ENCODE assay signal across 9 cellular contexts in the genomic region with DNA sequence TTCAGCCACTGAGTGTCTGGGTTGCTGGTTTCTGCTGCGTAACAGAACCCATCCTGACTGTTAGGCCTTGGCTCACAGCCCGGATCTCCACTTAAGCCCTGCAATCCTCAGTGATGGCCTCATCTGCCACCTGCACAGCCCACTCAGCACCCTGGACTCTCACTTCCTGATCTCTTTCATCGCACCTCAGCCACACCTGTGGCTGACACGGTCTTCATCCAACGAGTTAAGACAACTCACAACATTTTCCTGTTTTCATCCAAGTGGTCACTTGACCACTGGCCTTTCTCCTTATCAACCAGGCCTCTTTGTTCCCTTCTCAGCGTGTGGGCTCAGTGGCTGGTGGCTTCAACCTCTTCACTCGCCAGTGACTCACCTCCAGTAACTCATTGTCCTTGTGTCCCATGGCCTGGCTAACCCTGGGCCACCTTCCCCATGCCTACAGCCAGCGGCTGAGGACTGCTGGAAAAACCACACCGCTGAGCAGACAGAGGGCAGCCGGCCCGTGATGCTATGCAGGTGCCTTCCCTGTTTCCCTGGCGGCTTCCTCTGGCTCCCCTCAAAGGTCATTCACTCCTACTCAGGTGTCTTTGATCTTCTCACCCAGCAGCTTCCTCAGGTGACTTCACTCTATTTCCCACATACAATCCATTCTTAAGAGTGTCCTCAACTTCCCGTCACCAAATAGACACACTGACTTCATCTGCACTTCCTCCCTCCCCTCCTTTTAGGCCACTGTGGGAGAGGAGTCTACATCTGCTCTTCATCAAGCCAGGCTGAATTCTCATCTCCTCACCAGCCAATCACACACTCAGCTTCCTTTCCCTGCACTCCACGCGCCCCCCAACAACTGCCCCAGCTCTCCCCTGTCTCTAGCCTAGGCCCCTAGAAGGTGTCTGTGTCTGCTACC. TPM values are rescaled to one million over a fixed set of nuclear protein-coding genes. Genes with fewer than 3 reads are reported as not detected.
A peak's percentile ranks its signal among the peaks of the same experiment; 100 is the strongest.
DNase-seq lines count a peak whose midpoint lies in the region; ATAC-seq, FAIRE-seq and TF ChIP-seq lines count a peak whose summit lies in the region.
"Had no signal": no experiment of that assay in that cellular context is flagged by ENCODE, and none has a peak within 500 bp of the region (broad histone marks: within the 10 kb centered on the region; RNA-seq: fewer than 3 reads in every experiment).

No MANE protein-coding gene starts in this region.

- no peaks in the 10 kb centered on the region for H3K9me2 ChIP-seq in SK-N-SH

- WGBS in SK-N-SH (ENCODE audit: low lambda C conversion rate) = 76% methylated on average over 15 of the region's 15 CpGs

- peak; percentile 52 for FAIRE-seq in HTR-8/SVneo (lab: Jason Lieb, UNC)

- peaks cover 36% of the 10 kb centered on the region for H3K4me1 Mint-ChIP-seq in glutamatergic neuron (ENCODE audit: low read depth, unreplicated experiment)

- H3K9me3 ChIP-seq in SK-N-SH (no peaks in the 10 kb centered on the region), right atrium auricular region (no peaks in the 10 kb centered on the region)

- POLR2A ChIA-PET in SK-N-SH (lab: Yijun Ruan, JAX) = no interaction called here

- DNase-seq in COR-L47 (lab: John Stamatoyannopoulos, UW) (peak; percentile 17), HTR-8/SVneo (ENCODE audit: insufficient read length, low spot score) (no peak), SK-N-SH (no peak), right atrium auricular region (ENCODE audit: low spot score) (no peak), midbrain (lab: John Stamatoyannopoulos, UW) (no peak), NCI-H1694 (lab: John Stamatoyannopoulos, UW) (no peak), glutamatergic neuron (no peak)
- DNase-seq: activated CD8-positive, alpha-beta memory T cell treated with anti-CD3 and anti-CD28 coated beads for 24 hours had no signal

- H3K27me3 Mint-ChIP-seq in glutamatergic neuron (ENCODE audit: unreplicated experiment) = peaks cover 7% of the 10 kb centered on the region

- no peaks in the 10 kb centered on the region for H3K79me2 ChIP-seq in SK-N-SH (ENCODE audit: insufficient read depth)

- no peak overlapping the region for H3K4me3 Mint-ChIP-seq in glutamatergic neuron (ENCODE audit: unreplicated experiment)

- no peak overlapping the region for H3K27ac Mint-ChIP-seq in glutamatergic neuron (ENCODE audit: unreplicated experiment)

- no peak overlapping the region for H3K4me2 ChIP-seq in SK-N-SH

- H3F3A ChIP-seq in SK-N-SH (replicated peaks; ENCODE audit: insufficient read depth) = peaks cover 7% of the 10 kb centered on the region

- no peak for TF ChIP-seq CTCF in SK-N-SH (IDR thresholded peaks at IDR 0.05)
- TF ChIP-seq CTCF in right atrium auricular region (IDR thresholded peaks at IDR 0.05) = no peak
- no peak for TF ChIP-seq CTCF in glutamatergic neuron (IDR thresholded peaks at IDR 0.05; ENCODE audit: partially characterized antibody, unreplicated experiment)

- no peak overlapping the region for H3K4me3 ChIP-seq in SK-N-SH (ENCODE audit: low read depth in 2 of 2, low read length in 1 of 2)
- no peak overlapping the region for H3K4me3 ChIP-seq in right atrium auricular region

- H3K4me1 ChIP-seq in SK-N-SH (ENCODE audit: control insufficient read depth in 1 of 2, insufficient read depth in 2 of 2, low read depth in 1 of 2, low read length in 1 of 2) (peaks cover 9 to 84% of the 10 kb centered on the region in 2 experiments), right atrium auricular region (peaks cover 0 to 34% of the 10 kb centered on the region in 2 donors)

- H2AFZ ChIP-seq in SK-N-SH (ENCODE audit: low read depth) = no peak overlapping the region

- H3K27ac ChIP-seq in SK-N-SH (ENCODE audit: low read depth in 2 of 2, low read length in 1 of 2) (peak overlapping the region; percentile 30 to 98; a peak in 3 of 4 replicates), right atrium auricular region (peak overlapping the region; percentile 91 to 98)

- peaks cover 9% of the 10 kb centered on the region for H3K9me3 Mint-ChIP-seq in glutamatergic neuron (ENCODE audit: unreplicated experiment)

- no peaks in the 10 kb centered on the region for H3K36me3 Mint-ChIP-seq in glutamatergic neuron (ENCODE audit: unreplicated experiment)

- TF ChIP-seq EP300 in SK-N-SH (IDR thresholded peaks at IDR 0.05; ENCODE audit: borderline replicate concordance in 1 of 2, low read depth in 1 of 2, low read length in 1 of 2) = no peak

- H3K36me3 ChIP-seq in SK-N-SH (replicated peaks in 1 of 2; ENCODE audit: control insufficient read depth in 1 of 2, insufficient read depth in 2 of 2, low read length in 1 of 2) = no peaks in the 10 kb centered on the region
- no peaks in the 10 kb centered on the region for H3K36me3 ChIP-seq in right atrium auricular region

- H3K27me3 ChIP-seq in SK-N-SH (ENCODE audit: insufficient read depth) (no peaks in the 10 kb centered on the region), right atrium auricular region (no peaks in the 10 kb centered on the region)

- CTCF ChIA-PET in SK-N-SH (lab: Yijun Ruan, JAX) = interaction anchor here (1.0 to 3.5 kb wide), 3 partner anchors 11 to 12 kb away, joined by 5 to 18 read pairs (median 11); no protein-coding TSS in a partner anchor

- no peaks in the 10 kb centered on the region for H4K20me1 ChIP-seq in SK-N-SH (ENCODE audit: insufficient read depth)

- ATAC-seq in HG03045 (IDR thresholded peaks at IDR 0.05; ENCODE audit: unreplicated experiment) = no peak

- TF ChIP-seq RAD21 in SK-N-SH (IDR thresholded peaks at IDR 0.05; ENCODE audit: low read length) = no peak

- no peak overlapping the region for H3K9ac ChIP-seq in SK-N-SH

TF ChIP-seq in SK-N-SH, 30 proteins besides CTCF, POLR2A, EP300 and RAD21 (continues in another document):
- no peak for TF ChIP-seq RFX5 (IDR thresholded peaks at IDR 0.05; ENCODE audit: low read length)
- TF ChIP-seq, protein P1, sequence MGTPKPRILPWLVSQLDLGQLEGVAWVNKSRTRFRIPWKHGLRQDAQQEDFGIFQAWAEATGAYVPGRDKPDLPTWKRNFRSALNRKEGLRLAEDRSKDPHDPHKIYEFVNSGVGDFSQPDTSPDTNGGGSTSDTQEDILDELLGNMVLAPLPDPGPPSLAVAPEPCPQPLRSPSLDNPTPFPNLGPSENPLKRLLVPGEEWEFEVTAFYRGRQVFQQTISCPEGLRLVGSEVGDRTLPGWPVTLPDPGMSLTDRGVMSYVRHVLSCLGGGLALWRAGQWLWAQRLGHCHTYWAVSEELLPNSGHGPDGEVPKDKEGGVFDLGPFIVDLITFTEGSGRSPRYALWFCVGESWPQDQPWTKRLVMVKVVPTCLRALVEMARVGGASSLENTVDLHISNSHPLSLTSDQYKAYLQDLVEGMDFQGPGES (IDR thresholded peaks at IDR 0.05; ENCODE audit: low read depth, low read length) = no peak
- no peak for TF ChIP-seq MXI1 (IDR thresholded peaks at IDR 0.05; ENCODE audit: low read depth, low read length)
- TF ChIP-seq, protein P2, sequence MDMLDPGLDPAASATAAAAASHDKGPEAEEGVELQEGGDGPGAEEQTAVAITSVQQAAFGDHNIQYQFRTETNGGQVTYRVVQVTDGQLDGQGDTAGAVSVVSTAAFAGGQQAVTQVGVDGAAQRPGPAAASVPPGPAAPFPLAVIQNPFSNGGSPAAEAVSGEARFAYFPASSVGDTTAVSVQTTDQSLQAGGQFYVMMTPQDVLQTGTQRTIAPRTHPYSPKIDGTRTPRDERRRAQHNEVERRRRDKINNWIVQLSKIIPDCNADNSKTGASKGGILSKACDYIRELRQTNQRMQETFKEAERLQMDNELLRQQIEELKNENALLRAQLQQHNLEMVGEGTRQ (IDR thresholded peaks at IDR 0.05; ENCODE audit: borderline replicate concordance, low read depth, low read length) = no peak
- TF ChIP-seq RCOR1 (IDR thresholded peaks at IDR 0.05; ENCODE audit: low read length) = no peak
- no peak for TF ChIP-seq FOXM1 (IDR thresholded peaks at IDR 0.05; ENCODE audit: low read depth)
- peak; percentile 42; the same call in 1 of the 2 replicates for TF ChIP-seq TCF12 (IDR thresholded peaks at IDR 0.05)
- peak; percentile 81 for TF ChIP-seq NFIC (IDR thresholded peaks at IDR 0.05; ENCODE audit: borderline replicate concordance)
- peak; percentile 22; the same call in 1 of the 2 replicates for TF ChIP-seq FOSL2 (IDR thresholded peaks at IDR 0.05; ENCODE audit: borderline replicate concordance, low read depth)
- no peak for TF ChIP-seq TAF1 (IDR thresholded peaks at IDR 0.05; ENCODE audit: borderline replicate concordance, low read depth, low read length)
- no peak for TF ChIP-seq SMC3 (IDR thresholded peaks at IDR 0.05; ENCODE audit: low read depth, low read length)
- no peak for TF ChIP-seq TEAD4 (IDR thresholded peaks at IDR 0.05; ENCODE audit: borderline replicate concordance, insufficient read depth)
- TF ChIP-seq, protein P3, sequence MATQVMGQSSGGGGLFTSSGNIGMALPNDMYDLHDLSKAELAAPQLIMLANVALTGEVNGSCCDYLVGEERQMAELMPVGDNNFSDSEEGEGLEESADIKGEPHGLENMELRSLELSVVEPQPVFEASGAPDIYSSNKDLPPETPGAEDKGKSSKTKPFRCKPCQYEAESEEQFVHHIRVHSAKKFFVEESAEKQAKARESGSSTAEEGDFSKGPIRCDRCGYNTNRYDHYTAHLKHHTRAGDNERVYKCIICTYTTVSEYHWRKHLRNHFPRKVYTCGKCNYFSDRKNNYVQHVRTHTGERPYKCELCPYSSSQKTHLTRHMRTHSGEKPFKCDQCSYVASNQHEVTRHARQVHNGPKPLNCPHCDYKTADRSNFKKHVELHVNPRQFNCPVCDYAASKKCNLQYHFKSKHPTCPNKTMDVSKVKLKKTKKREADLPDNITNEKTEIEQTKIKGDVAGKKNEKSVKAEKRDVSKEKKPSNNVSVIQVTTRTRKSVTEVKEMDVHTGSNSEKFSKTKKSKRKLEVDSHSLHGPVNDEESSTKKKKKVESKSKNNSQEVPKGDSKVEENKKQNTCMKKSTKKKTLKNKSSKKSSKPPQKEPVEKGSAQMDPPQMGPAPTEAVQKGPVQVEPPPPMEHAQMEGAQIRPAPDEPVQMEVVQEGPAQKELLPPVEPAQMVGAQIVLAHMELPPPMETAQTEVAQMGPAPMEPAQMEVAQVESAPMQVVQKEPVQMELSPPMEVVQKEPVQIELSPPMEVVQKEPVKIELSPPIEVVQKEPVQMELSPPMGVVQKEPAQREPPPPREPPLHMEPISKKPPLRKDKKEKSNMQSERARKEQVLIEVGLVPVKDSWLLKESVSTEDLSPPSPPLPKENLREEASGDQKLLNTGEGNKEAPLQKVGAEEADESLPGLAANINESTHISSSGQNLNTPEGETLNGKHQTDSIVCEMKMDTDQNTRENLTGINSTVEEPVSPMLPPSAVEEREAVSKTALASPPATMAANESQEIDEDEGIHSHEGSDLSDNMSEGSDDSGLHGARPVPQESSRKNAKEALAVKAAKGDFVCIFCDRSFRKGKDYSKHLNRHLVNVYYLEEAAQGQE (IDR thresholded peaks at IDR 0.05; ENCODE audit: low read depth, low read length) = no peak
- peak; percentile 0 for TF ChIP-seq CHD2 (IDR thresholded peaks at IDR 0.05; ENCODE audit: low read length, partially characterized antibody)

RNA-seq across cellular contexts. Expression of gene EDN2, which starts 19.9 kb away (rescaled TPM):
- 0.97 and 1.7 TPM in 2 replicates for polyA plus RNA-seq in SK-N-SH (2012; rRNA removed)
- 0.77 and 0.84 TPM in 2 replicates for polyA plus RNA-seq in SK-N-SH (2012; cell fraction: cytosol; rRNA removed)
- polyA plus RNA-seq in SK-N-SH (2012; cell fraction: nucleus; rRNA removed) = 0.75 and 1.2 TPM in 2 replicates
- total RNA-seq in right atrium auricular region = under 1 TPM in 1 of 2 donors, not detected in 1; 0.78 TPM
- total RNA-seq in glutamatergic neuron (ENCODE audit: unreplicated experiment) = not detected
